In genomic region chr17:74037320-74037719, GRCh38 we compare ENCODE assay signal across 13 cellular contexts.
DNase-seq lines count a peak whose midpoint lies in the region; ATAC-seq and TF ChIP-seq lines count a peak whose summit lies in the region.
"Had no signal": no experiment of that assay in that cellular context is flagged by ENCODE, and none has a peak within 500 bp of the region (broad histone marks: within the 10 kb centered on the region; RNA-seq: fewer than 3 reads in every experiment).

No MANE protein-coding gene starts in this region.

- in situ Hi-C loops in transverse colon (cut with MboI; ENCODE audit: low pct_ligation_motif_present in 1 of 4, low pct_unique_long_range_greater_than_20kb in 1 of 4, low sequenced_read_pairs in 3 of 4), result no loop called here

- H3K36me3 ChIP-seq in breast epithelium, result no peaks in the 10 kb centered on the region
- H3K36me3 ChIP-seq in PC-3 (ENCODE audit: low read depth, low read length), result no peaks in the 10 kb centered on the region
- no peaks in the 10 kb centered on the region for H3K36me3 ChIP-seq in transverse colon
- no peaks in the 10 kb centered on the region for H3K36me3 ChIP-seq in upper lobe of right lung

- peak; percentile 71 for DNase-seq in MCF 10A (ENCODE audit: unreplicated experiment)
- DNase-seq in breast epithelium (ENCODE audit: low spot score in 2 of 2), result no peak
- peak; percentile 44 for DNase-seq in PC-3
- peak; percentile 36 to 43 for DNase-seq in erythroblast (lab: John Stamatoyannopoulos, UW)
- DNase-seq in transverse colon, result peak; percentile 18
- DNase-seq in upper lobe of right lung, result no peak
- no peak for DNase-seq in NCI-H187 treated with DMSO at 0.1 percent for 48 hours (lab: John Stamatoyannopoulos, UW)
- no peak for DNase-seq in epidermal melanocyte (ENCODE audit: insufficient read length, low spot score)
- DNase-seq: activated CD4-positive, alpha-beta memory T cell treated with anti-CD3 and anti-CD28 coated beads for 36 hours; NCI-H1930; psoas muscle had no signal

- H3K9me2 ChIP-seq in PC-3 (replicated peaks; ENCODE audit: low read length), result no peaks in the 10 kb centered on the region

- H3K4me3 Mint-ChIP-seq in MCF 10A (ENCODE audit: unreplicated experiment), result no peak overlapping the region
- H3K4me3 Mint-ChIP-seq: activated CD4-positive, alpha-beta memory T cell treated with anti-CD3 and anti-CD28 coated beads for 36 hours; activated naive CD4-positive, alpha-beta T cell treated with anti-CD3 and anti-CD28 coated beads, Interleukin-2, amount 50 U/mL, for 24 hours; memory B cell had no signal

- no peak overlapping the region for H3K4me3 ChIP-seq in breast epithelium
- H3K4me3 ChIP-seq in PC-3 (ENCODE audit: low read length), result no peak overlapping the region
- no peak overlapping the region for H3K4me3 ChIP-seq in transverse colon
- H3K4me3 ChIP-seq in upper lobe of right lung, result no peak overlapping the region
- H3K4me3 ChIP-seq: psoas muscle had no signal

- no peak overlapping the region for H3K27ac Mint-ChIP-seq in MCF 10A (ENCODE audit: low read depth, unreplicated experiment)
- H3K27ac Mint-ChIP-seq: activated CD4-positive, alpha-beta memory T cell treated with anti-CD3 and anti-CD28 coated beads for 36 hours; activated naive CD4-positive, alpha-beta T cell treated with anti-CD3 and anti-CD28 coated beads, Interleukin-2, amount 50 U/mL, for 24 hours; memory B cell had no signal

- no peak overlapping the region for H2AFZ ChIP-seq in PC-3 (ENCODE audit: low read length)

- TF ChIP-seq EP300 in transverse colon (IDR thresholded peaks at IDR 0.05; ENCODE audit: low read depth), result no peak

- H3K4me2 ChIP-seq in PC-3 (ENCODE audit: low read length), result no peak overlapping the region

- no peak overlapping the region for H3K9ac ChIP-seq in PC-3 (ENCODE audit: low read length)

- 25% methylated on average over 4 of the region's 4 CpGs; no CpG with 5 or more reads in 1 of the 2 donors for WGBS in transverse colon (ENCODE audit: low coverage in 1 of 2), 2 donors

- no peaks in the 10 kb centered on the region for H3K9me3 Mint-ChIP-seq in MCF 10A (ENCODE audit: unreplicated experiment)
- H3K9me3 Mint-ChIP-seq: activated CD4-positive, alpha-beta memory T cell treated with anti-CD3 and anti-CD28 coated beads for 36 hours; activated naive CD4-positive, alpha-beta T cell treated with anti-CD3 and anti-CD28 coated beads, Interleukin-2, amount 50 U/mL, for 24 hours; memory B cell had no signal

- no peaks in the 10 kb centered on the region for H4K20me1 ChIP-seq in PC-3 (ENCODE audit: low read length)

- H3K27ac ChIP-seq in breast epithelium (no peak overlapping the region), PC-3 (ENCODE audit: low read length) (no peak overlapping the region), transverse colon (no peak overlapping the region), upper lobe of right lung (no peak overlapping the region)
- H3K27ac ChIP-seq: psoas muscle had no signal

- H3K4me1 Mint-ChIP-seq in MCF 10A (ENCODE audit: insufficient read depth, unreplicated experiment), result peaks cover 5% of the 10 kb centered on the region
- H3K4me1 Mint-ChIP-seq: activated naive CD4-positive, alpha-beta T cell treated with anti-CD3 and anti-CD28 coated beads, Interleukin-2, amount 50 U/mL, for 24 hours; memory B cell had no signal

- ATAC-seq in PC-3 (peak; percentile 35), upper lobe of right lung (no peak)
- ATAC-seq: psoas muscle had no signal

- peaks cover 0 to 5% of the 10 kb centered on the region in 2 donors for H3K27me3 ChIP-seq in breast epithelium
- H3K27me3 ChIP-seq in PC-3 (ENCODE audit: low read length), result peaks cover 52% of the 10 kb centered on the region
- H3K27me3 ChIP-seq in transverse colon, result no peaks in the 10 kb centered on the region
- no peaks in the 10 kb centered on the region for H3K27me3 ChIP-seq in upper lobe of right lung

- no peaks in the 10 kb centered on the region for H3K36me3 Mint-ChIP-seq in MCF 10A (ENCODE audit: insufficient read depth, unreplicated experiment)
- H3K36me3 Mint-ChIP-seq: activated CD4-positive, alpha-beta memory T cell treated with anti-CD3 and anti-CD28 coated beads for 36 hours; activated naive CD4-positive, alpha-beta T cell treated with anti-CD3 and anti-CD28 coated beads, Interleukin-2, amount 50 U/mL, for 24 hours; memory B cell had no signal

- POLR2A ChIA-PET in MCF 10A (lab: Yijun Ruan, JAX) (no interaction called here), PC-3 (lab: Charles Lee; ENCODE audit: unreplicated experiment) (no interaction called here)

- TF ChIP-seq CTCF in MCF 10A (IDR thresholded peaks at IDR 0.05; ENCODE audit: unreplicated experiment), result no peak
- no peak for TF ChIP-seq CTCF in breast epithelium (IDR thresholded peaks at IDR 0.05)
- TF ChIP-seq CTCF in PC-3 (conservative IDR thresholded peaks at IDR 0.05; ENCODE audit: low read depth, low read length), result no peak
- TF ChIP-seq CTCF in transverse colon (IDR thresholded peaks at IDR 0.05), result no peak
- no peak for TF ChIP-seq CTCF in upper lobe of right lung (IDR thresholded peaks at IDR 0.05)

- intact Hi-C loops in MCF 10A (cut with micrococcal nuclease), result no loop called here
- intact Hi-C loops in breast epithelium (cut with DNase I; ENCODE audit: low total_unique reads), result no loop called here
- intact Hi-C loops in PC-3 (cut with micrococcal nuclease), result no loop called here
- intact Hi-C loops in transverse colon (cut with DNase I; ENCODE audit: low total_unique reads), result no loop called here
- intact Hi-C loops in upper lobe of right lung (cut with DNase I), result no loop called here

- H3K9me3 ChIP-seq in breast epithelium, result no peaks in the 10 kb centered on the region
- H3K9me3 ChIP-seq in PC-3 (ENCODE audit: low read length), result no peaks in the 10 kb centered on the region
- no peaks in the 10 kb centered on the region for H3K9me3 ChIP-seq in transverse colon
- H3K9me3 ChIP-seq in upper lobe of right lung, result no peaks in the 10 kb centered on the region
- H3K9me3 ChIP-seq: psoas muscle had no signal

- BruUV-seq in MCF 10A (replicated peaks; lab: Mats Ljungman, UMichigan) (no TSS peak), PC-3 (replicated peaks; lab: Mats Ljungman, UMichigan) (no TSS peak)

- TF ChIP-seq POLR2A in breast epithelium (IDR thresholded peaks at IDR 0.05) (no peak), erythroblast (IDR thresholded peaks at IDR 0.05; ENCODE audit: low read length) (no peak), transverse colon (IDR thresholded peaks at IDR 0.05) (no peak)

- H3F3A ChIP-seq in PC-3 (ENCODE audit: low read length, unreplicated experiment), result no peaks in the 10 kb centered on the region

- H3K27me3 Mint-ChIP-seq in MCF 10A (ENCODE audit: insufficient read depth, unreplicated experiment), result peaks cover 45% of the 10 kb centered on the region
- H3K27me3 Mint-ChIP-seq: activated CD4-positive, alpha-beta memory T cell treated with anti-CD3 and anti-CD28 coated beads for 36 hours; activated naive CD4-positive, alpha-beta T cell treated with anti-CD3 and anti-CD28 coated beads, Interleukin-2, amount 50 U/mL, for 24 hours had no signal

- H3K4me1 ChIP-seq in breast epithelium (no peaks in the 10 kb centered on the region), PC-3 (ENCODE audit: insufficient read depth, low read length) (peaks cover 2% of the 10 kb centered on the region), transverse colon (no peaks in the 10 kb centered on the region), upper lobe of right lung (no peaks in the 10 kb centered on the region)
- H3K4me1 ChIP-seq: psoas muscle had no signal

- CTCF ChIA-PET in MCF 10A (lab: Yijun Ruan, JAX), result interaction anchor here (1.3 kb wide), 1 partner anchor 39 kb away, joined by 4 read pairs; no protein-coding TSS in a partner anchor
- CTCF ChIA-PET in PC-3 (lab: Charles Lee), result no interaction called here

- H3K79me2 ChIP-seq in PC-3 (ENCODE audit: low read length), result no peaks in the 10 kb centered on the region

Comparison
In these comparisons a context has a peak if more than half of its experiments do, and no peak if none do; other contexts are left out.
1. DNase-seq: peak in MCF 10A (single experiment), PC-3 (single experiment), erythroblast (2 of 2) and transverse colon (single experiment); none in breast epithelium (0 of 2), upper lobe of right lung (single experiment), NCI-H187 treated with DMSO at 0.1 percent for 48 hours (single experiment) and epidermal melanocyte (single experiment).